17 cellular contexts compared by ENCODE assay signal in the genomic region with DNA sequence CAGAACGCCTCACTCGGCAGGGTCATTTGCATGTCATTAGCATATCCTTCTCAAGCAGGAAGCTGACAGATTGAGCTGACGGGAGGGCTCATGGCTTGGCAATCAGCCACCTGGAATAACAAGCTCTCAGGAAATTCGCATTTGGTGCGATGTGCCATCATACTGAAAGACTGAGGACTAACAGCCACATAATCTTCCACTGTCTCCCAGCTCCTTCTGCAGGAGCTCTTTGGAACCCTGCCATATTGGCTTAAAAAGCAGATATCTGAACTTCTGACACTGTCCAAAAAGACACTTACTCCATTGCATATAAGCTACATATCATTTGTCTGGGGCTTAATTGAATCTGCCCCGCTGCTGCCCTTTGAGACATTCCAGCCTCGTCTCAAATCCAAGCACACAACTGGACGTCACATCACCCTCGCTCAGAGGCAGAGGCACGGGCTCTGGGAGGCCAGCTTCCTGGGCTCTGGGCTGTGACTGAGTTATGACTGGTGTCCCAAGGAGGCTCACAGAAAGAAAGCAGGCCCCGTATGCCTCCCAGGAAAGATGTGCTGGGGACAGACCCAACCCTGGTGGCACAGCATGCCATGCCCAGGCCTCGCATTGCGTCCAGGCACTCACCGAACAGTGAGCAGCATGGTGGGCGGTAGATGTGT.
DNase-seq lines count a peak whose midpoint lies in the region; ATAC-seq, FAIRE-seq and TF ChIP-seq lines count a peak whose summit lies in the region.
"Had no signal": no experiment of that assay in that cellular context is flagged by ENCODE, and none has a peak within 500 bp of the region (broad histone marks: within the 10 kb centered on the region; RNA-seq: fewer than 3 reads in every experiment).

No MANE protein-coding gene starts in this region.

- no peak for FAIRE-seq in kidney (lab: Jason Lieb, UNC)
- FAIRE-seq: A549, urothelium cell line had no signal

- WGBS in upper lobe of left lung, 2 donors: 70 to 82% methylated on average over 3 to 15 of the region's 15 CpGs

- no peaks in the 10 kb centered on the region for H3K27me3 Mint-ChIP-seq in natural killer cell treated with Interleukin-12 subunit alpha and Interleukin-12 subunit beta and Interleukin-15 and Interleukin-18, amount 100 ng/mL, for 72 hours
- H3K27me3 Mint-ChIP-seq in natural killer cell (ENCODE audit: low read depth in 2 of 2): no peaks in the 10 kb centered on the region

- no peaks in the 10 kb centered on the region for H3K27me3 ChIP-seq in brain microvascular endothelial cell (replicated peaks)
- no peaks in the 10 kb centered on the region for H3K27me3 ChIP-seq in upper lobe of left lung
- H3K27me3 ChIP-seq: heart left ventricle, ovary had no signal

- H3K4me1 Mint-ChIP-seq in natural killer cell treated with Interleukin-12 subunit alpha and Interleukin-12 subunit beta and Interleukin-15 and Interleukin-18, amount 100 ng/mL, for 72 hours (ENCODE audit: low read depth in 2 of 2): peaks cover 0 to 22% of the 10 kb centered on the region in 2 donors
- H3K4me1 Mint-ChIP-seq in natural killer cell: peaks cover 17 to 31% of the 10 kb centered on the region in 2 donors

- no peak overlapping the region for H3K27ac ChIP-seq in brain microvascular endothelial cell
- H3K27ac ChIP-seq in kidney (ENCODE audit: low read depth in 2 of 2, low read length in 2 of 2): no peak overlapping the region
- H3K27ac ChIP-seq in upper lobe of left lung: peak overlapping the region in 1 of 4 donors; percentile 23
- H3K27ac ChIP-seq: A549, heart left ventricle, ovary had no signal

- intact Hi-C loops in natural killer cell (cut with micrococcal nuclease): no loop called here
- intact Hi-C loops in kidney (cut with DNase I): no loop called here

- TF ChIP-seq CTCF in natural killer cell (IDR thresholded peaks at IDR 0.05) (no peak), brain microvascular endothelial cell (IDR thresholded peaks at IDR 0.05; ENCODE audit: low read depth, low read length, missing control alignments) (no peak), kidney (IDR thresholded peaks at IDR 0.05; ENCODE audit: borderline replicate concordance, extremely low read depth, insufficient read depth) (no peak), upper lobe of left lung (IDR thresholded peaks at IDR 0.05) (no peak)

- TF ChIP-seq POLR2A in upper lobe of left lung (IDR thresholded peaks at IDR 0.05): no peak

- DNase-seq in natural killer cell treated with Interleukin-12 subunit alpha and Interleukin-12 subunit beta and Interleukin-15 and Interleukin-18, amount 100 ng/mL, for 72 hours (ENCODE audit: low spot score): peak; percentile 38
- DNase-seq in natural killer cell (no peak), brain microvascular endothelial cell (peak; percentile 52), kidney (peak; percentile 83), upper lobe of left lung (peak; percentile 18 to 32)
- DNase-seq: COR-L47; effector memory CD4-positive, alpha-beta T cell; mammary epithelial cell; NCI-H774; ovary; Right ventricle myocardium superior had no signal

- peaks cover 0 to 3% of the 10 kb centered on the region in 2 donors for H3K9me3 ChIP-seq in kidney (ENCODE audit: control insufficient read depth in 1 of 2, low read length in 2 of 2)
- H3K9me3 ChIP-seq in upper lobe of left lung: no peaks in the 10 kb centered on the region
- H3K9me3 ChIP-seq: A549, heart left ventricle, ovary had no signal

- ATAC-seq in natural killer cell treated with Interleukin-12 subunit alpha and Interleukin-12 subunit beta and Interleukin-15 and Interleukin-18, amount 100 ng/mL, for 72 hours: no peak
- no peak for ATAC-seq in natural killer cell
- ATAC-seq in upper lobe of left lung (ENCODE audit: low FRiP score in 2 of 2): no peak
- no peak for ATAC-seq in GM19023 (IDR thresholded peaks at IDR 0.05; ENCODE audit: unreplicated experiment)
- ATAC-seq in GM21367 (IDR thresholded peaks at IDR 0.05; ENCODE audit: unreplicated experiment): no peak
- ATAC-seq in GM18511 (IDR thresholded peaks at IDR 0.05; ENCODE audit: unreplicated experiment): no peak
- ATAC-seq: A549, heart left ventricle had no signal

- no peak overlapping the region for H3K27ac Mint-ChIP-seq in natural killer cell treated with Interleukin-12 subunit alpha and Interleukin-12 subunit beta and Interleukin-15 and Interleukin-18, amount 100 ng/mL, for 72 hours
- no peak overlapping the region for H3K27ac Mint-ChIP-seq in natural killer cell

- no peak overlapping the region for H3K4me3 Mint-ChIP-seq in natural killer cell treated with Interleukin-12 subunit alpha and Interleukin-12 subunit beta and Interleukin-15 and Interleukin-18, amount 100 ng/mL, for 72 hours
- no peak overlapping the region for H3K4me3 Mint-ChIP-seq in natural killer cell

- H3K9me3 Mint-ChIP-seq in natural killer cell treated with Interleukin-12 subunit alpha and Interleukin-12 subunit beta and Interleukin-15 and Interleukin-18, amount 100 ng/mL, for 72 hours: no peaks in the 10 kb centered on the region
- H3K9me3 Mint-ChIP-seq in natural killer cell: no peaks in the 10 kb centered on the region

- no peaks in the 10 kb centered on the region for H3K36me3 Mint-ChIP-seq in natural killer cell treated with Interleukin-12 subunit alpha and Interleukin-12 subunit beta and Interleukin-15 and Interleukin-18, amount 100 ng/mL, for 72 hours
- H3K36me3 Mint-ChIP-seq in natural killer cell: no peaks in the 10 kb centered on the region

- H3K36me3 ChIP-seq in brain microvascular endothelial cell (replicated peaks): no peaks in the 10 kb centered on the region
- H3K36me3 ChIP-seq in kidney (ENCODE audit: control insufficient read depth in 1 of 2, insufficient read depth in 2 of 2, low read length in 2 of 2): peaks cover 2 to 5% of the 10 kb centered on the region in 2 donors
- H3K36me3 ChIP-seq in upper lobe of left lung: peaks cover 0 to 16% (median 14%) of the 10 kb centered on the region in 4 donors
- H3K36me3 ChIP-seq: ovary had no signal

- H3K4me1 ChIP-seq in kidney (ENCODE audit: control insufficient read depth in 1 of 2, insufficient read depth in 1 of 2, low read depth in 1 of 2, low read length in 2 of 2) (peaks cover 0 to 3% of the 10 kb centered on the region in 2 donors), upper lobe of left lung (peaks cover 0 to 9% (median 8%) of the 10 kb centered on the region in 4 donors)
- H3K4me1 ChIP-seq: A549 had no signal

- no peak for TF ChIP-seq EP300 in upper lobe of left lung (IDR thresholded peaks at IDR 0.05)

- no peak overlapping the region for H3K9ac ChIP-seq in kidney (ENCODE audit: low read length in 2 of 2)

- in situ Hi-C loops in brain microvascular endothelial cell (cut with HindIII; ENCODE audit: low pct_ligation_motif_present, low sequenced_read_pairs): no loop called here

- no peak overlapping the region for H3K4me3 ChIP-seq in brain microvascular endothelial cell (ENCODE audit: low read depth, low read length)
- no peak overlapping the region for H3K4me3 ChIP-seq in kidney (ENCODE audit: low read length in 2 of 2)
- no peak overlapping the region for H3K4me3 ChIP-seq in upper lobe of left lung
- H3K4me3 ChIP-seq: A549, heart left ventricle, ovary had no signal
